In the genomic region with DNA sequence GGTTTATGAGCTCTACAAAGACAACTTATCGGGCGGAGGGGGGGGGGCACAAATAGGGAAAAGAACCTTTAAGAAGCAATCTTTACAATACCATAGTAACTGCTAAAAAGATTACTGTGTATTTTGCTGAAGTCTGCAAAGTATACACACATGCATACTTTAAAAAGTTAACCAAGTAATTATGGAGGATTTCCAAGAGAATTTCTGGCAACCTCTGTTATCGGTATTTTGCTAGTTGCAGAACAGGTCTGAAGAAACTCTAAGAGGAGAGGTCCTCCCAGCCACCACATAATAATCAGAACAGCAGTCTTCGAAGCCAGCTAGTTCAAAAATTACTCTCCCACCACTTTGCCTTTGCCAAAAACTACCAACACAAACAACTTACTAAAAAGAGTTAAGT, we compare ENCODE assay signal across 21 cellular contexts.
"Had no signal": no experiment of that assay in that cellular context is flagged by ENCODE, and none has a peak within 500 bp of the region (broad histone marks: within the 10 kb centered on the region; RNA-seq: fewer than 3 reads in every experiment).

No MANE protein-coding gene starts in this region.

- ATAC-seq: left cardiac atrium; left ventricle myocardium superior; psoas muscle; right lobe of liver; stimulated activated effector memory CD8-positive, alpha-beta T cell treated with anti-CD3 and anti-CD28 coated beads, Interleukin-12 subunit alpha, Interleukin-12 subunit beta, amount 100 ng/mL, for 72 hours; stimulated activated naive CD8-positive, alpha-beta T cell treated with anti-CD3 and anti-CD28 coated beads, Interleukin-15, Interleukin-2, amounts not matched to agents 100 U/mL and 50 U/mL, for 24 hours; upper lobe of right lung had no signal

- H3K4me3 ChIP-seq: coronary artery, lung, psoas muscle, right lobe of liver, suprapubic skin, tibial artery, upper lobe of right lung, vagina had no signal

- H3K4me3 Mint-ChIP-seq: immature natural killer cell; naive B cell; nephron progenitor cell; stimulated activated effector memory CD8-positive, alpha-beta T cell treated with anti-CD3 and anti-CD28 coated beads, Interleukin-12 subunit alpha, Interleukin-12 subunit beta, amount 100 ng/mL, for 72 hours had no signal

- H3K27me3 ChIP-seq: right lobe of liver, suprapubic skin, tibial artery, upper lobe of right lung, vagina had no signal

- H3K27me3 Mint-ChIP-seq: naive B cell had no signal

- H3K27ac ChIP-seq: coronary artery, psoas muscle, right lobe of liver, suprapubic skin, tibial artery, upper lobe of right lung, vagina had no signal

- DNase-seq: effector CD4-positive, alpha-beta T cell; foreskin fibroblast; immature natural killer cell; left cardiac atrium; left ventricle myocardium superior; mesenchymal stem cell; naive B cell; nephron progenitor cell; psoas muscle; retina; right lobe of liver; stimulated activated CD4-positive, alpha-beta T cell treated with anti-CD3 and anti-CD28 coated beads, Interleukin-4, amount 100 ng/mL, for 1 hour; stimulated activated CD8-positive, alpha-beta memory T cell treated with anti-CD3 and anti-CD28 coated beads, Interleukin-4, amount 100 ng/mL, for 48 hours; stimulated activated naive CD8-positive, alpha-beta T cell treated with anti-CD3 and anti-CD28 coated beads, Interleukin-15, Interleukin-2, amounts not matched to agents 100 U/mL and 50 U/mL, for 24 hours; tibial artery; upper lobe of right lung had no signal

- H3K4me1 Mint-ChIP-seq: immature natural killer cell, naive B cell, nephron progenitor cell had no signal

- H3K27ac Mint-ChIP-seq: immature natural killer cell; naive B cell; stimulated activated effector memory CD8-positive, alpha-beta T cell treated with anti-CD3 and anti-CD28 coated beads, Interleukin-12 subunit alpha, Interleukin-12 subunit beta, amount 100 ng/mL, for 72 hours had no signal

- H3K9me3 ChIP-seq: psoas muscle, right lobe of liver, suprapubic skin, tibial artery, upper lobe of right lung, vagina had no signal

- H3K4me1 ChIP-seq: psoas muscle, right lobe of liver, tibial artery, upper lobe of right lung, vagina had no signal

- H3K9me3 Mint-ChIP-seq: immature natural killer cell; naive B cell; nephron progenitor cell; stimulated activated effector memory CD8-positive, alpha-beta T cell treated with anti-CD3 and anti-CD28 coated beads, Interleukin-12 subunit alpha, Interleukin-12 subunit beta, amount 100 ng/mL, for 72 hours had no signal
